8 cellular contexts compared by ENCODE assay signal in genomic region chr17:75404739-75405364, GRCh38. TPM values are rescaled to one million over a fixed set of nuclear protein-coding genes. Genes with fewer than 3 reads are reported as not detected.
DNase-seq lines count a peak whose midpoint lies in the region; ATAC-seq and TF ChIP-seq lines count a peak whose summit lies in the region.

No MANE protein-coding gene starts in this region.

- H3K23ac ChIP-seq in IMR-90 (ENCODE audit: low read depth, low read length), result peak overlapping the region; percentile 57; the same call in 1 of the 2 replicates

- 0 out of 2 replicates have a peak overlapping the region, but pooled peaks have one; percentile 43 for H3K4ac ChIP-seq in IMR-90 (ENCODE audit: low read depth, low read length)

- H2AK5ac ChIP-seq in IMR-90 (ENCODE audit: low read depth, low read length), result no peak overlapping the region

- H3K27me3 ChIP-seq in CD4-positive, CD25-positive, alpha-beta regulatory T cell (ENCODE audit: control insufficient read depth, insufficient read depth, low read length), result no peaks in the 10 kb centered on the region
- no peaks in the 10 kb centered on the region; the same call in 1 of the 2 replicates for H3K27me3 ChIP-seq in IMR-90 (ENCODE audit: control insufficient read depth, insufficient read depth, low read length)
- no peaks in the 10 kb centered on the region for H3K27me3 ChIP-seq in skeletal muscle tissue (ENCODE audit: control insufficient read depth in 3 of 3, insufficient read depth in 3 of 3, low read length in 3 of 3)

- peak overlapping the region; percentile 89 for H3K27ac ChIP-seq in CD4-positive, CD25-positive, alpha-beta regulatory T cell (ENCODE audit: insufficient read depth, low read length, poor library complexity, severe bottlenecking)
- H3K27ac ChIP-seq in IMR-90 (ENCODE audit: insufficient read depth, low read length), result peak overlapping the region; percentile 83
- peak overlapping the region; percentile 88 for H3K27ac ChIP-seq in skeletal muscle tissue (ENCODE audit: low read depth, low read length)

- no peak overlapping the region for H2BK120ac ChIP-seq in IMR-90 (ENCODE audit: low read depth, low read length)

- POLR2A ChIA-PET in IMR-90 (lab: Charles Lee; ENCODE audit: unreplicated experiment), result no interaction called here

- ATAC-seq in CD4-positive, CD25-positive, alpha-beta regulatory T cell (ENCODE audit: low read depth in 2 of 2), result peak; percentile 11 to 20
- ATAC-seq in GM21515 (IDR thresholded peaks at IDR 0.05; ENCODE audit: unreplicated experiment), result peak; percentile 14
- ATAC-seq in IMR-90 (ENCODE audit: low read depth), result peak; percentile 13

- H3K79me1 ChIP-seq in IMR-90 (ENCODE audit: low read depth in 1 of 2, low read length in 2 of 2), result peaks cover 0 to 32% of the 10 kb centered on the region in 2 experiments; a peak in 2 of 4 replicates

- H3K4me1 Mint-ChIP-seq in CD4-positive, CD25-positive, alpha-beta regulatory T cell, result peaks cover 17 to 55% (median 34%) of the 10 kb centered on the region in 4 donors
- peaks cover 39% of the 10 kb centered on the region for H3K4me1 Mint-ChIP-seq in T-helper 2 cell treated with Interferon-gamma antibody and Interleukin-4, amounts not matched to agents 5 μg/mL and 100 μg/mL, for 36 hours (ENCODE audit: low read depth)

- H3K18ac ChIP-seq in IMR-90 (ENCODE audit: low read depth, low read length), result no peak overlapping the region

- peak overlapping the region; percentile 95 for H2AFZ ChIP-seq in IMR-90 (replicated peaks; ENCODE audit: low read length, poor library complexity)

- no peaks in the 10 kb centered on the region for H3K9me3 Mint-ChIP-seq in CD4-positive, CD25-positive, alpha-beta regulatory T cell
- no peaks in the 10 kb centered on the region for H3K9me3 Mint-ChIP-seq in T-helper 2 cell treated with Interferon-gamma antibody and Interleukin-4, amounts not matched to agents 5 μg/mL and 100 μg/mL, for 36 hours

- H4K91ac ChIP-seq in IMR-90 (ENCODE audit: insufficient read depth, low read depth, low read length), result no peak overlapping the region

- H3K27me3 Mint-ChIP-seq in CD4-positive, CD25-positive, alpha-beta regulatory T cell, result no peaks in the 10 kb centered on the region
- H3K27me3 Mint-ChIP-seq in T-helper 2 cell treated with Interferon-gamma antibody and Interleukin-4, amounts not matched to agents 5 μg/mL and 100 μg/mL, for 36 hours (ENCODE audit: low read depth), result no peaks in the 10 kb centered on the region

- H4K5ac ChIP-seq in IMR-90 (ENCODE audit: low read depth, low read length), result no peak overlapping the region

- H4K8ac ChIP-seq in IMR-90 (ENCODE audit: low read depth in 2 of 2, low read length in 2 of 2), result peak overlapping the region in 1 of 2 experiments; percentile 34; a peak in 1 of 4 replicates

- H3K36me3 Mint-ChIP-seq in CD4-positive, CD25-positive, alpha-beta regulatory T cell, result no peaks in the 10 kb centered on the region
- peaks cover 18% of the 10 kb centered on the region for H3K36me3 Mint-ChIP-seq in T-helper 2 cell treated with Interferon-gamma antibody and Interleukin-4, amounts not matched to agents 5 μg/mL and 100 μg/mL, for 36 hours (ENCODE audit: low read depth)

- CTCF ChIA-PET in IMR-90 (lab: Yijun Ruan, JAX), result interaction anchor here (0.5 to 1.5 kb wide), 3 partner anchors 23 to 115 kb away, joined by 3 to 6 read pairs (median 4); partner anchors contain the start of gene SLC25A19

- H2BK15ac ChIP-seq in IMR-90 (ENCODE audit: low read depth, low read length), result no peak overlapping the region

- no peaks in the 10 kb centered on the region for H3K36me3 ChIP-seq in CD4-positive, CD25-positive, alpha-beta regulatory T cell (ENCODE audit: control insufficient read depth, insufficient read depth, low read length)
- no peaks in the 10 kb centered on the region; the same call in 1 of the 2 replicates for H3K36me3 ChIP-seq in IMR-90 (ENCODE audit: control insufficient read depth, insufficient read depth, low read length)
- no peaks in the 10 kb centered on the region for H3K36me3 ChIP-seq in skeletal muscle tissue (ENCODE audit: control insufficient read depth in 3 of 3, insufficient read depth in 3 of 3, low read length in 3 of 3)

- H3K56ac ChIP-seq in IMR-90 (ENCODE audit: extremely low read depth, insufficient read depth, low read length), result peak overlapping the region; percentile 35; the same call in 1 of the 2 replicates

- in situ Hi-C loops in IMR-90 (cut with MboI; ENCODE audit: low sequenced_read_pairs), result loop anchor here (25.0 kb wide), 1 partner anchor 343 kb away; no protein-coding TSS in a partner anchor

- peak overlapping the region; percentile 98 for H3K4me3 ChIP-seq in CD4-positive, CD25-positive, alpha-beta regulatory T cell (ENCODE audit: low read depth, low read length)
- peak overlapping the region; percentile 83 for H3K4me3 ChIP-seq in IMR-90 (ENCODE audit: insufficient read depth, low read depth, low read length)
- peak overlapping the region; percentile 94 for H3K4me3 ChIP-seq in iPS-18c (ENCODE audit: insufficient read depth, low read depth, low read length)
- peak overlapping the region; percentile 87 to 90 (median 89) for H3K4me3 ChIP-seq in skeletal muscle tissue (ENCODE audit: low read length in 3 of 3)

- H4K20me1 ChIP-seq in IMR-90 (ENCODE audit: insufficient read depth, low read length), result peaks cover 41% of the 10 kb centered on the region

- intact Hi-C loops in IMR-90 (cut with micrococcal nuclease), result loop anchor here (1.0 to 5.0 kb wide), 4 partner anchors 43 to 134 kb away; partner anchors contain the start of gene MIF4GD

- peak overlapping the region; percentile 93 to 99 (median 96) for H3K4me3 Mint-ChIP-seq in CD4-positive, CD25-positive, alpha-beta regulatory T cell
- peak overlapping the region; percentile 98 for H3K4me3 Mint-ChIP-seq in T-helper 2 cell treated with Interferon-gamma antibody and Interleukin-4, amounts not matched to agents 5 μg/mL and 100 μg/mL, for 36 hours

- H3K4me2 ChIP-seq in IMR-90 (ENCODE audit: low read depth, low read length), result peak overlapping the region; percentile 96

- no TSS peak for BruUV-seq in IMR-90 (replicated peaks; lab: Mats Ljungman, UMichigan)

- no peak overlapping the region for H2BK20ac ChIP-seq in IMR-90 (ENCODE audit: low read depth, low read length)

- 0% methylated on average over 11 of the region's 37 CpGs; no CpG with 5 or more reads in 1 of the 2 experiments for WGBS in IMR-90 (ENCODE audit: extremely low coverage in 2 of 2, insufficient read length in 1 of 2), 2 experiments

- no peaks in the 10 kb centered on the region for H3K9me3 ChIP-seq in CD4-positive, CD25-positive, alpha-beta regulatory T cell (ENCODE audit: control insufficient read depth in 2 of 2, low read length in 2 of 2)
- no peaks in the 10 kb centered on the region for H3K9me3 ChIP-seq in IMR-90 (ENCODE audit: control insufficient read depth, insufficient read depth, low read length)
- no peaks in the 10 kb centered on the region for H3K9me3 ChIP-seq in iPS-18c (ENCODE audit: control insufficient read depth, insufficient read depth, low read length)
- no peaks in the 10 kb centered on the region for H3K9me3 ChIP-seq in skeletal muscle tissue (ENCODE audit: control insufficient read depth in 3 of 3, low read length in 3 of 3)

- dilution Hi-C loops in IMR-90 (cut with HindIII; ENCODE audit: low sequenced_read_pairs, unreplicated experiment), result no loop called here

- peak; percentile 42 to 64 (median 54) for DNase-seq in CD4-positive, CD25-positive, alpha-beta regulatory T cell
- DNase-seq in IMR-90 (peak; percentile 52), astrocyte of the hippocampus (ENCODE audit: low read depth, low spot score) (peak; percentile 62), NCI-H1436 (lab: John Stamatoyannopoulos, UW) (no peak)
- DNase-seq in T-helper 2 cell treated with Interferon-gamma antibody and Interleukin-4, amounts not matched to agents 5 μg/mL and 100 μg/mL, for 36 hours (ENCODE audit: low spot score), result peak; percentile 55

- H3K14ac ChIP-seq in IMR-90 (replicated peaks; ENCODE audit: low read depth, low read length), result no peak overlapping the region; the same call in 1 of the 2 replicates

- peak overlapping the region; percentile 94 to 98 (median 96) for H3K27ac Mint-ChIP-seq in CD4-positive, CD25-positive, alpha-beta regulatory T cell
- peak overlapping the region; percentile 99 for H3K27ac Mint-ChIP-seq in T-helper 2 cell treated with Interferon-gamma antibody and Interleukin-4, amounts not matched to agents 5 μg/mL and 100 μg/mL, for 36 hours

- peak overlapping the region; percentile 78 for H2BK5ac ChIP-seq in IMR-90 (ENCODE audit: low read depth, low read length, poor library complexity, severe bottlenecking)

- no peaks in the 10 kb centered on the region for H3K9me1 ChIP-seq in IMR-90 (ENCODE audit: insufficient read depth, low read length)

- H2AK9ac ChIP-seq in IMR-90 (replicated peaks; ENCODE audit: low read depth, low read length, poor library complexity), result peak overlapping the region; percentile 78

- H3K9ac ChIP-seq in IMR-90 (ENCODE audit: low read depth, low read length), result peak overlapping the region; percentile 69
- peak overlapping the region; percentile 91 to 97 (median 94) for H3K9ac ChIP-seq in skeletal muscle tissue (ENCODE audit: low read depth in 1 of 3, low read length in 3 of 3)

- TF ChIP-seq CTCF in IMR-90 (conservative IDR thresholded peaks at IDR 0.05; ENCODE audit: low read depth, low read length), result no peak

- peak; percentile 16; the same call in 1 of the 2 replicates for TF ChIP-seq POLR2A in IMR-90 (IDR thresholded peaks at IDR 0.05; ENCODE audit: low read depth, low read length)

- peaks cover 55% of the 10 kb centered on the region for H3K4me1 ChIP-seq in CD4-positive, CD25-positive, alpha-beta regulatory T cell (ENCODE audit: control insufficient read depth, insufficient read depth, low read length, poor library complexity, severe bottlenecking)
- H3K4me1 ChIP-seq in IMR-90 (ENCODE audit: control insufficient read depth, insufficient read depth, low read length), result peaks cover 4% of the 10 kb centered on the region; the same call in 1 of the 2 replicates
- peaks cover 12 to 19% (median 17%) of the 10 kb centered on the region in 3 donors for H3K4me1 ChIP-seq in skeletal muscle tissue (ENCODE audit: control insufficient read depth in 3 of 3, insufficient read depth in 3 of 3, low read length in 3 of 3)

- TF ChIP-seq RAD21 in IMR-90 (IDR thresholded peaks at IDR 0.05; ENCODE audit: low read length), result no peak

RNA-seq across cellular contexts. Expression of gene GRB2, which starts 0.6 kb away (rescaled TPM):
- 142 TPM for total RNA-seq in CD4-positive, CD25-positive, alpha-beta regulatory T cell
- 100 to 1,000 TPM; 131 to 152 (median 138) TPM for polyA plus RNA-seq in CD4-positive, CD25-positive, alpha-beta regulatory T cell
- total RNA-seq in IMR-90 (2012; rRNA removed) (45.0 and 49.3 TPM in 2 replicates), skeletal muscle tissue (74.6 TPM)
- 56.9 and 62.1 TPM in 2 replicates for polyA plus RNA-seq in IMR-90 (2012; rRNA removed)
- 137 and 237 TPM in 2 replicates for polyA plus RNA-seq in IMR-90 (2012; cell fraction: cytosol; rRNA removed)
- 49.2 and 98.6 TPM in 2 replicates for polyA plus RNA-seq in IMR-90 (2012; cell fraction: nucleus; rRNA removed; ENCODE audit: low replicate concordance)

RNA-seq across cellular contexts. Expression of gene TMEM94, which starts 51.6 kb away (rescaled TPM):
- 94.7 TPM for total RNA-seq in CD4-positive, CD25-positive, alpha-beta regulatory T cell
- polyA plus RNA-seq in CD4-positive, CD25-positive, alpha-beta regulatory T cell, result 1 to 10 TPM; 4.0 to 8.4 (median 6.2) TPM
- 8.4 and 11.4 TPM in 2 replicates for total RNA-seq in IMR-90 (2012; rRNA removed)
- polyA plus RNA-seq in IMR-90 (2012; rRNA removed), result 59.2 and 64.7 TPM in 2 replicates
- 30.4 and 39.0 TPM in 2 replicates for polyA plus RNA-seq in IMR-90 (2012; cell fraction: cytosol; rRNA removed)
- polyA plus RNA-seq in IMR-90 (2012; cell fraction: nucleus; rRNA removed; ENCODE audit: low replicate concordance), result 231 and 523 TPM in 2 replicates
- 18.3 TPM for total RNA-seq in skeletal muscle tissue
